ENCODE assay signal across 15 cellular contexts in genomic region chr17:44314524-44314868, GRCh38. TPM values are rescaled to one million over a fixed set of nuclear protein-coding genes. Genes with fewer than 3 reads are reported as not detected.
A peak's percentile ranks its signal among the peaks of the same experiment; 100 is the strongest.
DNase-seq lines count a peak whose midpoint lies in the region; ATAC-seq, FAIRE-seq and TF ChIP-seq lines count a peak whose summit lies in the region.
"Had no signal": no experiment of that assay in that cellular context is flagged by ENCODE, and none has a peak within 500 bp of the region (broad histone marks: within the 10 kb centered on the region; RNA-seq: fewer than 3 reads in every experiment).

No MANE protein-coding gene starts in this region.

- H3K79me2 ChIP-seq in SK-N-SH (ENCODE audit: insufficient read depth) (no peaks in the 10 kb centered on the region), K562 (ENCODE audit: control insufficient read depth, insufficient read depth, low read length) (no peaks in the 10 kb centered on the region), neural progenitor cell (ENCODE audit: low read depth) (no peaks in the 10 kb centered on the region)

- H3K4me1 ChIP-seq in SK-N-SH (ENCODE audit: control insufficient read depth in 1 of 2, insufficient read depth in 2 of 2, low read depth in 1 of 2, low read length in 1 of 2), result peaks cover 0 to 20% of the 10 kb centered on the region in 2 experiments; a peak in 1 of 4 replicates
- H3K4me1 ChIP-seq in HEK293 (ENCODE audit: control insufficient read depth, insufficient read depth, low read length), result peaks cover 4% of the 10 kb centered on the region; the same call in 1 of the 2 replicates
- peaks cover 5 to 44% of the 10 kb centered on the region in 2 experiments; a peak in 3 of 5 replicates for H3K4me1 ChIP-seq in K562 (replicated peaks in 1 of 2; ENCODE audit: control insufficient read depth in 2 of 2, insufficient read depth in 2 of 2, low read length in 2 of 2)
- peaks cover 8% of the 10 kb centered on the region for H3K4me1 ChIP-seq in neural progenitor cell

- no peak overlapping the region for H3K9ac ChIP-seq in SK-N-SH
- no peak overlapping the region for H3K9ac ChIP-seq in K562 (ENCODE audit: insufficient read depth in 1 of 2, low read depth in 2 of 2, low read length in 2 of 2)
- no peak overlapping the region for H3K9ac ChIP-seq in neural progenitor cell

- no peaks in the 10 kb centered on the region for H3F3A ChIP-seq in SK-N-SH (replicated peaks; ENCODE audit: insufficient read depth)
- peaks cover 17% of the 10 kb centered on the region for H3F3A ChIP-seq in neural progenitor cell (ENCODE audit: low read depth)

- in situ Hi-C loops in K562 (cut with MboI), result no loop called here

- no peaks in the 10 kb centered on the region for H3K9me3 Mint-ChIP-seq in neural progenitor cell

- ATAC-seq in SK-N-SH treated with all-trans-retinoic acid at 6 μM for 48 hours (no peak), K562 (no peak), GM18519 (IDR thresholded peaks at IDR 0.05; ENCODE audit: low FRiP score, unreplicated experiment) (no peak)

- no peaks in the 10 kb centered on the region for H3K27me3 ChIP-seq in SK-N-SH (ENCODE audit: insufficient read depth)
- H3K27me3 ChIP-seq in K562 (ENCODE audit: control insufficient read depth in 2 of 2, insufficient read depth in 2 of 2, low read length in 2 of 2), result peaks cover 3 to 38% of the 10 kb centered on the region in 2 experiments; a peak in 4 of 5 replicates
- peaks cover 74% of the 10 kb centered on the region for H3K27me3 ChIP-seq in neural progenitor cell

- no peak for TF ChIP-seq EP300 in SK-N-SH (IDR thresholded peaks at IDR 0.05; ENCODE audit: borderline replicate concordance in 1 of 2, low read depth in 1 of 2, low read length in 1 of 2)
- no peak for TF ChIP-seq EP300 in K562 (IDR thresholded peaks at IDR 0.05; ENCODE audit: low read length)

- BruUV-seq in K562 (replicated peaks; lab: Mats Ljungman, UMichigan), result no TSS peak

- H3K27ac ChIP-seq in SK-N-SH (ENCODE audit: low read depth in 2 of 2, low read length in 1 of 2) (no peak overlapping the region), HEK293 (ENCODE audit: extremely low read depth, low read depth, low read length) (no peak overlapping the region), K562 (ENCODE audit: extremely low read depth, low read depth, low read length) (no peak overlapping the region), neural progenitor cell (no peak overlapping the region)
- H3K27ac ChIP-seq: spleen had no signal

- no peaks in the 10 kb centered on the region for H3K9me2 ChIP-seq in SK-N-SH

- H3K36me3 ChIP-seq in SK-N-SH (replicated peaks in 1 of 2; ENCODE audit: control insufficient read depth in 1 of 2, insufficient read depth in 2 of 2, low read length in 1 of 2) (peaks cover 0 to 4% of the 10 kb centered on the region in 2 experiments), HEK293 (ENCODE audit: control insufficient read depth in 2 of 2, insufficient read depth in 1 of 2, low read length in 2 of 2) (peaks cover 0 to 10% of the 10 kb centered on the region in 2 experiments; a peak in 1 of 3 replicates), K562 (ENCODE audit: control insufficient read depth, insufficient read depth, low read length) (peaks cover 9% of the 10 kb centered on the region; the same call in 2 of the 3 replicates), neural progenitor cell (no peaks in the 10 kb centered on the region)

- 74% methylated on average over 11 of the region's 11 CpGs for WGBS in SK-N-SH (ENCODE audit: low lambda C conversion rate)
- WGBS in K562 (ENCODE audit: insufficient coverage, low coverage, missing lambda C conversion rate), result 37% methylated on average over 7 of the region's 11 CpGs

- TF ChIP-seq RAD21 in SK-N-SH (IDR thresholded peaks at IDR 0.05; ENCODE audit: low read length), result no peak
- TF ChIP-seq RAD21 in K562 (CRISPR knock-in tag; conservative IDR thresholded peaks at IDR 0.05 in 1 of 2, IDR thresholded peaks at IDR 0.05 in 1 of 2), result no peak

- peaks cover 6% of the 10 kb centered on the region for H3K9me1 ChIP-seq in K562 (ENCODE audit: control insufficient read depth, insufficient read depth, low read length)

- FAIRE-seq in K562 (lab: Jason Lieb, UNC), result no peak
- FAIRE-seq: RCC 7860 had no signal

- H4K20me1 ChIP-seq in SK-N-SH (ENCODE audit: insufficient read depth) (no peaks in the 10 kb centered on the region), K562 (replicated peaks; ENCODE audit: control insufficient read depth, insufficient read depth, low read length) (peaks cover 8% of the 10 kb centered on the region; the same call in 1 of the 2 replicates), neural progenitor cell (ENCODE audit: low read depth) (peaks cover 20% of the 10 kb centered on the region)

- H3K4me3 Mint-ChIP-seq in neural progenitor cell, result peak overlapping the region; percentile 54

- H3K9me3 ChIP-seq in SK-N-SH (no peaks in the 10 kb centered on the region), HEK293 (ENCODE audit: control insufficient read depth, insufficient read depth, low read depth, low read length) (no peaks in the 10 kb centered on the region), K562 (replicated peaks; ENCODE audit: control insufficient read depth, insufficient read depth, low read depth, low read length) (no peaks in the 10 kb centered on the region), neural progenitor cell (ENCODE audit: low read depth) (no peaks in the 10 kb centered on the region)
- H3K9me3 ChIP-seq: spleen had no signal

- no peak overlapping the region for H3K27ac Mint-ChIP-seq in neural progenitor cell

- peaks cover 46% of the 10 kb centered on the region for H3K27me3 Mint-ChIP-seq in neural progenitor cell (ENCODE audit: insufficient read depth, low read depth)

- POLR2A ChIA-PET in SK-N-SH (lab: Yijun Ruan, JAX), result no interaction called here
- POLR2A ChIA-PET in HEK293 (lab: Yijun Ruan, JAX), result interaction anchor here (0.8 to 6.5 kb wide), 7 partner anchors 10 to 105 kb away, joined by 3 to 38 read pairs (median 5); partner anchors contain the start of genes SLC25A39 and UBTF
- POLR2A ChIA-PET in K562 (lab: Yijun Ruan, JAX), result interaction anchor here (0.5 to 0.6 kb wide), 2 partner anchors 18 to 34 kb away, joined by 3 read pairs; no protein-coding TSS in a partner anchor

- H3K4me3 ChIP-seq in SK-N-SH (ENCODE audit: low read depth in 2 of 2, low read length in 1 of 2) (no peak overlapping the region), HEK293 (ENCODE audit: low read depth, low read length) (no peak overlapping the region), K562 (no peak overlapping the region), neural progenitor cell (peak overlapping the region; percentile 53)

- H3K36me3 Mint-ChIP-seq in neural progenitor cell, result peaks cover 3% of the 10 kb centered on the region

- TF ChIP-seq POLR2A in K562 (conservative IDR thresholded peaks at IDR 0.05), result no peak

- DNase-seq in SK-N-SH, result peak; percentile 31
- DNase-seq in K562 (ENCODE audit: extremely low read depth in 1 of 4, low spot score in 3 of 4), result peak in 1 of 4 experiments; percentile 6
- no peak for DNase-seq in neural progenitor cell (ENCODE audit: low spot score)
- no peak for DNase-seq in NCI-H82 treated with DMSO at 0.1 percent for 48 hours (lab: John Stamatoyannopoulos, UW; ENCODE audit: unreplicated experiment)
- no peak for DNase-seq in NCI-H1417 treated with DMSO at 0.1 percent for 48 hours (lab: John Stamatoyannopoulos, UW)
- DNase-seq: activated CD4-positive, CD25-positive, alpha-beta regulatory T cell treated with anti-CD3 and anti-CD28 coated beads, Interleukin-2, amount 50 U/mL, for 72 hours; effector CD8-positive, alpha-beta T cell; GDM1; NCI-H1694; spleen had no signal

- H2AFZ ChIP-seq in SK-N-SH (ENCODE audit: low read depth), result no peak overlapping the region
- H2AFZ ChIP-seq in K562 (ENCODE audit: low read depth, low read length), result no peak overlapping the region
- no peak overlapping the region for H2AFZ ChIP-seq in neural progenitor cell (replicated peaks)

- no peak for TF ChIP-seq CTCF in SK-N-SH (IDR thresholded peaks at IDR 0.05)
- TF ChIP-seq CTCF in HEK293 (tag by site-specific recombination; IDR thresholded peaks at IDR 0.05), result no peak
- TF ChIP-seq CTCF in K562 (IDR thresholded peaks at IDR 0.05 in 2 of 3, conservative IDR thresholded peaks at IDR 0.05 in 1 of 3; ENCODE audit: insufficient read depth in 2 of 3, low read depth in 1 of 3, low read length in 3 of 3), result no peak
- TF ChIP-seq CTCF in neural progenitor cell (IDR thresholded peaks at IDR 0.05), result no peak

- H3K4me2 ChIP-seq in SK-N-SH, result no peak overlapping the region
- no peak overlapping the region for H3K4me2 ChIP-seq in K562 (ENCODE audit: insufficient read depth, low read length)
- peak overlapping the region; percentile 86 for H3K4me2 ChIP-seq in neural progenitor cell

- CTCF ChIA-PET in SK-N-SH (lab: Yijun Ruan, JAX), result interaction anchor here (1.2 kb wide), 1 partner anchor 96 kb away, joined by 4 read pairs; no protein-coding TSS in a partner anchor
- CTCF ChIA-PET in HEK293 (lab: Yijun Ruan, JAX), result interaction anchor here (0.5 to 2.0 kb wide), 5 partner anchors 17 to 93 kb away, joined by 3 to 10 read pairs (median 4); no protein-coding TSS in a partner anchor
- CTCF ChIA-PET in K562 (lab: Yijun Ruan, JAX; ENCODE audit: low intra/inter-chr PET ratio), result no interaction called here

- intact Hi-C loops in K562 (cut with micrococcal nuclease), result no loop called here

- H3K4me1 Mint-ChIP-seq in neural progenitor cell, result peaks cover 15% of the 10 kb centered on the region

RNA-seq across cellular contexts. Expression of gene RUNDC3A, which starts 6.1 kb away (rescaled TPM):
- 8.9 and 11.0 TPM in 2 replicates for polyA plus RNA-seq in SK-N-SH (2012; rRNA removed)
- 5.8 and 7.9 TPM in 2 replicates for polyA plus RNA-seq in SK-N-SH (2012; cell fraction: cytosol; rRNA removed)
- polyA plus RNA-seq in SK-N-SH (2012; cell fraction: nucleus; rRNA removed), result 21.4 and 28.5 TPM in 2 replicates
- total RNA-seq in K562 (2011; cell fraction: chromatin; rRNA removed; ENCODE audit: low replicate concordance), result 0.23 TPM in 1 of 2 replicates, not detected in the other
- total RNA-seq in K562 (2011; cell fraction: nucleolus; rRNA removed), result 0.17 TPM in 1 of 2 replicates, not detected in the other
- total RNA-seq in K562 (2011; cell fraction: nucleoplasm; rRNA removed), result not detected in 2 replicates
- total RNA-seq in K562 (2014; rRNA removed), result not detected in 2 replicates
- total RNA-seq in K562 (2014; rRNA removed; fragmentation: Illumina TruSeq; extraction: Trizol), result not detected in 2 replicates
- not detected in 2 replicates for total RNA-seq in K562 (2015; rRNA removed; fragmentation: Illumina TruSeq; extraction: Trizol)
- total RNA-seq in K562 (2021), result not detected in 2 replicates
- polyA plus RNA-seq in K562 (2011; rRNA removed), result 0.05 TPM in 1 of 2 replicates, not detected in the other
- 0.07 and 0.49 TPM in 2 replicates for polyA plus RNA-seq in K562 (2011; cell fraction: cytosol; rRNA removed)
- polyA plus RNA-seq in K562 (2011; cell fraction: nucleus; rRNA removed), result 0.11 and 0.24 TPM in 2 replicates
- polyA plus RNA-seq in K562 (2012), result 0.10 and 0.36 TPM in 2 replicates
- not detected in 2 replicates for polyA plus RNA-seq in K562 (2014; fragmentation: Illumina TruSeq; extraction: Trizol)
- not detected for polyA plus RNA-seq in K562 (2014; fragmentation: Nextera tagmentation; extraction: Ambion mirVana)
- not detected in 2 replicates for polyA plus RNA-seq in K562 (2014; rRNA removed)
- polyA minus RNA-seq in K562 (2011; rRNA and poly(A)+ RNA removed), result 0.32 TPM in 1 of 2 replicates, not detected in the other
- polyA minus RNA-seq in K562 (2011; cell fraction: cytosol; rRNA and poly(A)+ RNA removed), result not detected in 2 replicates
- polyA minus RNA-seq in K562 (2011; cell fraction: nucleus; rRNA and poly(A)+ RNA removed), result not detected in 2 replicates
- 0.09 and 0.58 TPM in 2 replicates for total RNA-seq in neural progenitor cell (ENCODE audit: low replicate concordance)

RNA-seq across cellular contexts. Expression of gene SLC25A39, which starts 10.1 kb away (rescaled TPM):
- polyA plus RNA-seq in SK-N-SH (2012; rRNA removed) (106 and 131 TPM in 2 replicates), K562 (2011; rRNA removed) (121 and 188 TPM in 2 replicates), K562 (2014; fragmentation: Illumina TruSeq; extraction: Trizol) (238 and 276 TPM in 2 replicates), K562 (2014; fragmentation: Nextera tagmentation; extraction: Ambion mirVana) (1 to 10 TPM; 4.8 to 6.3 TPM), K562 (2014; rRNA removed) (267 and 327 TPM in 2 replicates)
- polyA plus RNA-seq in SK-N-SH (2012; cell fraction: cytosol; rRNA removed), result 58.4 and 82.3 TPM in 2 replicates
- 260 and 343 TPM in 2 replicates for polyA plus RNA-seq in SK-N-SH (2012; cell fraction: nucleus; rRNA removed)
- total RNA-seq in K562 (2011; cell fraction: chromatin; rRNA removed; ENCODE audit: low replicate concordance), result 112 and 348 TPM in 2 replicates
- total RNA-seq in K562 (2011; cell fraction: nucleolus; rRNA removed), result 328 and 401 TPM in 2 replicates
- total RNA-seq in K562 (2011; cell fraction: nucleoplasm; rRNA removed), result 185 and 188 TPM in 2 replicates
- total RNA-seq in K562 (2014; rRNA removed) (228 and 316 TPM in 2 replicates), K562 (2014; rRNA removed; fragmentation: Illumina TruSeq; extraction: Trizol) (47.0 and 72.5 TPM in 2 replicates), K562 (2015; rRNA removed; fragmentation: Illumina TruSeq; extraction: Trizol) (139 and 140 TPM in 2 replicates), K562 (2021) (266 and 268 TPM in 2 replicates), neural progenitor cell (ENCODE audit: low replicate concordance) (61.2 and 146 TPM in 2 replicates)
- 232 and 388 TPM in 2 replicates for polyA plus RNA-seq in K562 (2011; cell fraction: cytosol; rRNA removed)
- polyA plus RNA-seq in K562 (2011; cell fraction: nucleus; rRNA removed), result 426 and 555 TPM in 2 replicates
- polyA plus RNA-seq in K562 (2012), result 210 and 229 TPM in 2 replicates
- polyA minus RNA-seq in K562 (2011; rRNA and poly(A)+ RNA removed), result 34.0 and 42.0 TPM in 2 replicates
- 75.4 and 108 TPM in 2 replicates for polyA minus RNA-seq in K562 (2011; cell fraction: cytosol; rRNA and poly(A)+ RNA removed)
- 85.0 and 95.6 TPM in 2 replicates for polyA minus RNA-seq in K562 (2011; cell fraction: nucleus; rRNA and poly(A)+ RNA removed)

RNA-seq across cellular contexts. Expression of gene GRN, which starts 30.6 kb away (rescaled TPM):
- polyA plus RNA-seq in SK-N-SH (2012; rRNA removed) (360 and 442 TPM in 2 replicates), K562 (2011; rRNA removed) (11.5 and 62.4 TPM in 2 replicates), K562 (2014; fragmentation: Illumina TruSeq; extraction: Trizol) (35.2 and 63.4 TPM in 2 replicates), K562 (2014; fragmentation: Nextera tagmentation; extraction: Ambion mirVana) (1 to 10 TPM; 5.4 to 5.9 TPM), K562 (2014; rRNA removed) (36.4 and 36.6 TPM in 2 replicates)
- 126 and 213 TPM in 2 replicates for polyA plus RNA-seq in SK-N-SH (2012; cell fraction: cytosol; rRNA removed)
- polyA plus RNA-seq in SK-N-SH (2012; cell fraction: nucleus; rRNA removed), result 427 and 781 TPM in 2 replicates
- 22.1 and 107 TPM in 2 replicates for total RNA-seq in K562 (2011; cell fraction: chromatin; rRNA removed; ENCODE audit: low replicate concordance)
- total RNA-seq in K562 (2011; cell fraction: nucleolus; rRNA removed), result 206 and 251 TPM in 2 replicates
- 71.4 and 95.0 TPM in 2 replicates for total RNA-seq in K562 (2011; cell fraction: nucleoplasm; rRNA removed)
- total RNA-seq in K562 (2014; rRNA removed) (51.0 and 69.9 TPM in 2 replicates), K562 (2014; rRNA removed; fragmentation: Illumina TruSeq; extraction: Trizol) (9.6 and 15.6 TPM in 2 replicates), K562 (2015; rRNA removed; fragmentation: Illumina TruSeq; extraction: Trizol) (20.7 and 21.4 TPM in 2 replicates), K562 (2021) (69.9 and 75.3 TPM in 2 replicates), neural progenitor cell (ENCODE audit: low replicate concordance) (28.2 and 98.6 TPM in 2 replicates)
- polyA plus RNA-seq in K562 (2011; cell fraction: cytosol; rRNA removed), result 34.3 and 53.6 TPM in 2 replicates
- 101 and 122 TPM in 2 replicates for polyA plus RNA-seq in K562 (2011; cell fraction: nucleus; rRNA removed)
- polyA plus RNA-seq in K562 (2012), result 77.5 and 193 TPM in 2 replicates
- 6.6 and 12.3 TPM in 2 replicates for polyA minus RNA-seq in K562 (2011; rRNA and poly(A)+ RNA removed)
- 47.6 and 80.7 TPM in 2 replicates for polyA minus RNA-seq in K562 (2011; cell fraction: cytosol; rRNA and poly(A)+ RNA removed)
- polyA minus RNA-seq in K562 (2011; cell fraction: nucleus; rRNA and poly(A)+ RNA removed), result 31.0 and 38.4 TPM in 2 replicates

RNA-seq across cellular contexts. Expression of gene SLC4A1, which starts 46.6 kb away (rescaled TPM):
- polyA plus RNA-seq in SK-N-SH (2012; rRNA removed) (not detected in 2 replicates), K562 (2011; rRNA removed) (0.71 and 0.80 TPM in 2 replicates), K562 (2014; fragmentation: Illumina TruSeq; extraction: Trizol) (0.61 and 0.88 TPM in 2 replicates), K562 (2014; fragmentation: Nextera tagmentation; extraction: Ambion mirVana) (under 1 TPM; 0.22 to 0.37 TPM), K562 (2014; rRNA removed) (0.53 and 0.57 TPM in 2 replicates)
- polyA plus RNA-seq in SK-N-SH (2012; cell fraction: cytosol; rRNA removed), result not detected in 2 replicates
- polyA plus RNA-seq in SK-N-SH (2012; cell fraction: nucleus; rRNA removed), result 0.08 TPM in 1 of 2 replicates, not detected in the other
- total RNA-seq in K562 (2011; cell fraction: chromatin; rRNA removed; ENCODE audit: low replicate concordance), result 2.0 and 2.5 TPM in 2 replicates
- total RNA-seq in K562 (2011; cell fraction: nucleolus; rRNA removed), result 3.3 and 4.1 TPM in 2 replicates
- total RNA-seq in K562 (2011; cell fraction: nucleoplasm; rRNA removed), result 2.4 and 4.0 TPM in 2 replicates
- total RNA-seq in K562 (2014; rRNA removed) (0.53 and 1.00 TPM in 2 replicates), K562 (2014; rRNA removed; fragmentation: Illumina TruSeq; extraction: Trizol) (0.25 and 0.32 TPM in 2 replicates), K562 (2015; rRNA removed; fragmentation: Illumina TruSeq; extraction: Trizol) (0.14 and 0.19 TPM in 2 replicates), K562 (2021) (0.81 and 0.84 TPM in 2 replicates), neural progenitor cell (ENCODE audit: low replicate concordance) (not detected in 2 replicates)
- 0.68 and 1.3 TPM in 2 replicates for polyA plus RNA-seq in K562 (2011; cell fraction: cytosol; rRNA removed)
- polyA plus RNA-seq in K562 (2011; cell fraction: nucleus; rRNA removed), result 0.21 and 1.1 TPM in 2 replicates
- 0.65 and 3.0 TPM in 2 replicates for polyA plus RNA-seq in K562 (2012)
- 0.45 and 0.98 TPM in 2 replicates for polyA minus RNA-seq in K562 (2011; rRNA and poly(A)+ RNA removed)
- 0.46 and 0.67 TPM in 2 replicates for polyA minus RNA-seq in K562 (2011; cell fraction: cytosol; rRNA and poly(A)+ RNA removed)
- polyA minus RNA-seq in K562 (2011; cell fraction: nucleus; rRNA and poly(A)+ RNA removed), result 0.11 and 0.40 TPM in 2 replicates
- polyA plus RNA-seq: AG04450 had no signal

RNA-seq across cellular contexts. Expression of gene FAM171A2, which starts 49.2 kb away (rescaled TPM):
- polyA plus RNA-seq in SK-N-SH (2012; rRNA removed) (4.8 and 4.9 TPM in 2 replicates), K562 (2011; rRNA removed) (2.5 and 5.2 TPM in 2 replicates), K562 (2014; fragmentation: Illumina TruSeq; extraction: Trizol) (1.2 and 2.4 TPM in 2 replicates), K562 (2014; fragmentation: Nextera tagmentation; extraction: Ambion mirVana) (under 1 TPM in 1 of 2 experiments, not detected in 1; 0.10 TPM), K562 (2014; rRNA removed) (4.5 and 5.7 TPM in 2 replicates)
- polyA plus RNA-seq in SK-N-SH (2012; cell fraction: cytosol; rRNA removed), result 1.8 and 3.6 TPM in 2 replicates
- polyA plus RNA-seq in SK-N-SH (2012; cell fraction: nucleus; rRNA removed), result 4.0 and 4.5 TPM in 2 replicates
- total RNA-seq in K562 (2011; cell fraction: chromatin; rRNA removed; ENCODE audit: low replicate concordance), result 2.2 and 9.3 TPM in 2 replicates
- 10.4 and 11.3 TPM in 2 replicates for total RNA-seq in K562 (2011; cell fraction: nucleolus; rRNA removed)
- total RNA-seq in K562 (2011; cell fraction: nucleoplasm; rRNA removed), result 6.5 and 7.2 TPM in 2 replicates
- total RNA-seq in K562 (2014; rRNA removed) (7.3 and 10.2 TPM in 2 replicates), K562 (2014; rRNA removed; fragmentation: Illumina TruSeq; extraction: Trizol) (0.44 and 0.54 TPM in 2 replicates), K562 (2015; rRNA removed; fragmentation: Illumina TruSeq; extraction: Trizol) (1.2 and 1.4 TPM in 2 replicates), K562 (2021) (7.0 and 8.6 TPM in 2 replicates), neural progenitor cell (ENCODE audit: low replicate concordance) (18.1 and 68.1 TPM in 2 replicates)
- 5.0 and 11.3 TPM in 2 replicates for polyA plus RNA-seq in K562 (2011; cell fraction: cytosol; rRNA removed)
- 7.6 and 9.3 TPM in 2 replicates for polyA plus RNA-seq in K562 (2011; cell fraction: nucleus; rRNA removed)
- 3.1 and 8.9 TPM in 2 replicates for polyA plus RNA-seq in K562 (2012)
- polyA minus RNA-seq in K562 (2011; rRNA and poly(A)+ RNA removed), result 1.6 and 2.1 TPM in 2 replicates
- polyA minus RNA-seq in K562 (2011; cell fraction: cytosol; rRNA and poly(A)+ RNA removed), result 2.9 and 4.5 TPM in 2 replicates
- polyA minus RNA-seq in K562 (2011; cell fraction: nucleus; rRNA and poly(A)+ RNA removed), result 1.6 and 3.9 TPM in 2 replicates
